19 cellular contexts compared by ENCODE assay signal in the genomic region with DNA sequence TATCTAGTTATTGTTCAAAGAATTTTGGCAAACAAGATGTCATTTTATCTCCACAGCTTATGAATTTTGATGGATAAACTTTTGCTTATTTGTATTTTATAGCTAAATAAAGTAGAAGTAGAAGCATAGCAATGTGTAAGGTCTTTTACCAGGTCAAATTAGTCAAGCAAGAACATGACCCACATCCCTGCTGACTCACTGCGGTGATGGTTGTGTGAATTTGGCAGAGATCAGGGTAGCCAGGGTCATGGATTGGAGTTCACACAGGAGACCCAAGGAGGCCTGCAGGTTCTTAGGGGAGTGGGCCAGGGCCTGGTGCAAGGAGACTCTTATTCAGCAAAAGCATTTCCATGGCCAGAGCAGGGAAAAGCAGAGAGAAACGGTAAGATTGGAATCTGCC. TPM values are rescaled to one million over a fixed set of nuclear protein-coding genes. Genes with fewer than 3 reads are reported as not detected.
"Had no signal": no experiment of that assay in that cellular context is flagged by ENCODE, and none has a peak within 500 bp of the region (broad histone marks: within the 10 kb centered on the region; RNA-seq: fewer than 3 reads in every experiment).

No MANE protein-coding gene starts in this region.

- H3K4me3 Mint-ChIP-seq: activated CD4-positive, alpha-beta T cell treated with anti-CD3 and anti-CD28 coated beads, Interleukin-2, amount 10 ng/mL, durations not matched to agents 24 days and 14 days; activated CD8-positive, alpha-beta T cell treated with anti-CD3 and anti-CD28 coated beads, Interleukin-2, amount 10 ng/mL, durations not matched to agents 7 days and 5 days; activated naive CD4-positive, alpha-beta T cell treated with anti-CD3 and anti-CD28 coated beads for 36 hours; activated T-cell treated with anti-CD3 and anti-CD28 coated beads, Interleukin-2, amount 50 U/mL, for 4 hours; memory B cell; naive B cell; neural crest cell; T-cell had no signal

- H3K9me3 ChIP-seq: body of pancreas, colonic mucosa, gastrocnemius medialis, right atrium auricular region, stomach had no signal

- H3K27ac ChIP-seq: body of pancreas, colonic mucosa, gastrocnemius medialis, right atrium auricular region, stomach had no signal

- H3K4me3 ChIP-seq: body of pancreas, colonic mucosa, gastrocnemius medialis, right atrium auricular region, stomach had no signal

- H3K36me3 ChIP-seq: colonic mucosa, gastrocnemius medialis, right atrium auricular region, stomach had no signal

- H3K9me3 Mint-ChIP-seq: activated naive CD4-positive, alpha-beta T cell treated with anti-CD3 and anti-CD28 coated beads for 36 hours; activated T-cell treated with anti-CD3 and anti-CD28 coated beads, Interleukin-2, amount 50 U/mL, for 4 hours; memory B cell; naive B cell; T-cell had no signal

- DNase-seq: activated CD4-positive, alpha-beta T cell treated with anti-CD3 and anti-CD28 coated beads, Interleukin-2, amount 10 ng/mL, durations not matched to agents 24 days and 14 days; activated CD4-positive, CD25-positive, alpha-beta regulatory T cell; activated CD8-positive, alpha-beta T cell treated with anti-CD3 and anti-CD28 coated beads, Interleukin-2, amount 10 ng/mL, durations not matched to agents 7 days and 5 days; activated naive CD4-positive, alpha-beta T cell treated with anti-CD3 and anti-CD28 coated beads for 36 hours; activated T-cell treated with anti-CD3 and anti-CD28 coated beads, Interleukin-2, amount 50 U/mL, for 4 hours; body of pancreas; central memory CD4-positive, alpha-beta T cell; colonic mucosa; erythroblast; gastrocnemius medialis; head of caudate nucleus; left ventricle myocardium superior; naive B cell; stomach; T-cell; trophoblast cell had no signal

- H3K27me3 ChIP-seq: body of pancreas, colonic mucosa, gastrocnemius medialis, right atrium auricular region, stomach had no signal

- H3K27ac Mint-ChIP-seq: activated CD4-positive, alpha-beta T cell treated with anti-CD3 and anti-CD28 coated beads, Interleukin-2, amount 10 ng/mL, durations not matched to agents 24 days and 14 days; activated CD8-positive, alpha-beta T cell treated with anti-CD3 and anti-CD28 coated beads, Interleukin-2, amount 10 ng/mL, durations not matched to agents 7 days and 5 days; activated naive CD4-positive, alpha-beta T cell treated with anti-CD3 and anti-CD28 coated beads for 36 hours; memory B cell; naive B cell; T-cell had no signal

- ATAC-seq: activated CD8-positive, alpha-beta T cell treated with anti-CD3 and anti-CD28 coated beads, Interleukin-2, amount 10 ng/mL, durations not matched to agents 7 days and 5 days; activated T-cell treated with anti-CD3 and anti-CD28 coated beads, Interleukin-2, amount 50 U/mL, for 4 hours; body of pancreas; gastrocnemius medialis; left ventricle myocardium superior; T-cell had no signal

- H3K4me1 ChIP-seq: body of pancreas, colonic mucosa, gastrocnemius medialis, right atrium auricular region, stomach had no signal

- H3K4me1 Mint-ChIP-seq: neural crest cell, T-cell had no signal

- H3K27me3 Mint-ChIP-seq: activated CD4-positive, alpha-beta T cell treated with anti-CD3 and anti-CD28 coated beads, Interleukin-2, amount 10 ng/mL, durations not matched to agents 24 days and 14 days; memory B cell; naive B cell; T-cell had no signal

RNA-seq across cellular contexts. Expression of a gene that starts 18.7 kb away (rescaled TPM):
- total RNA-seq: neural crest cell had no signal
